ENCODE assay signal across 8 cellular contexts in the genomic region with DNA sequence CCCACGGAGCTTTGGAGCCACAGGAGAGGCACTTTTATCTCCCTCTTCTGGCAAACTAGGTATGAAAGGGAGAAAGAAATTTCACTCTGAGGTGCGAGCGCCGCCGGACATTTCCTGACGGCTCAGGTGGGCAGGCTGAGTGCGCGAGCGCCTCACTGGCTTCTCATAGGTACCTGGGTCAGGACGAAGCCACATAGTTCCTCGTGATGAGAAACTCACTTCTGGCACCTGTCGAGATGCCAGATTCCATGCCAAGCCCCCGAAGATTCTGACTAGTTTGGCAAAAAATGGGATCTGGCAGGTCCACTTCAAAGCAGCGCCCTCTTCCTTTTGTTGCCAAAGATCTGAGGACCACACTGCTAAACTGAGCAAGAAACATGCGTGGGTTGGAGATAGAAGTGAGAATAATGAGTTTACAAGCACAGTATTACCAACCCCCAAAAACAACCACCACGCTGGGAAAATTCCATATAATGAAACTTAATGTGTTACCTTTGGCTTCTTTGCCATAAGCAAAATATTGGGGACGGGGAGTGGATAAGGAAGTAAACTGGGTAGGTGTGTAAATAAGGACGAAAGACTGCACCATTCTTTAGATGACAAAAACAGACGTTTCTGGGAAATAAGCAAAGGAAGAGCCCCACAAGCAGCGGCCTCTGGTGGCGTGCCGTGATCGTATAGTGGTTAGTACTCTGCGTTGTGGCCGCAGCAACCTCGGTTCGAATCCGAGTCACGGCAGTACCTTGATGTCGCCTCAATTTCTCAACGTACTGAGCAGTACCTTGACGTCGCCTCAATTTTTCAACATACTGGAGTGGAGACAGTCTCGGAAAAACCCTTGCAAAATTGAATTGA.
DNase-seq lines count a peak whose midpoint lies in the region; ATAC-seq and TF ChIP-seq lines count a peak whose summit lies in the region.

No MANE protein-coding gene starts in this region.

- no peaks in the 10 kb centered on the region for H3K36me3 Mint-ChIP-seq in GM23338 (ENCODE audit: low read depth)
- peaks cover 20% of the 10 kb centered on the region for H3K36me3 Mint-ChIP-seq in central memory CD8-positive, alpha-beta T cell (ENCODE audit: insufficient read depth)

- ATAC-seq in GM23338 (peak; percentile 82), left lung (peak; percentile 86)
- ATAC-seq in activated CD4-positive, CD25-positive, alpha-beta regulatory T cell treated with anti-CD3 and anti-CD28 coated beads, Interleukin-2, amount 50 U/mL, for 24 hours, result peak; percentile 92 to 94
- peak; percentile 83 for ATAC-seq in central memory CD8-positive, alpha-beta T cell (replicated peaks; ENCODE audit: extremely low read depth, poor library complexity, severe bottlenecking)

- no peaks in the 10 kb centered on the region for H3K79me2 ChIP-seq in GM23338 (replicated peaks; ENCODE audit: insufficient read depth)

- peak overlapping the region; percentile 94 for H3K4me2 ChIP-seq in GM23338

- H3K36me3 ChIP-seq in GM23338 (ENCODE audit: insufficient read depth) (no peaks in the 10 kb centered on the region), left lung (no peaks in the 10 kb centered on the region)

- H3K4me1 ChIP-seq in GM23338 (ENCODE audit: insufficient read depth), result peaks cover 20% of the 10 kb centered on the region
- H3K4me1 ChIP-seq in left lung, result peaks cover 0 to 15% of the 10 kb centered on the region in 2 donors

- peak overlapping the region; percentile 91 for H3K4me3 Mint-ChIP-seq in GM23338
- H3K4me3 Mint-ChIP-seq in central memory CD8-positive, alpha-beta T cell, result peak overlapping the region; percentile 81

- H4K20me1 ChIP-seq in GM23338 (replicated peaks; ENCODE audit: insufficient read depth), result no peaks in the 10 kb centered on the region

- H3K4me3 ChIP-seq in GM23338 (peak overlapping the region; percentile 84), left lung (peak overlapping the region; percentile 26 to 41)

- no peak overlapping the region for H3K27ac ChIP-seq in GM23338 (ENCODE audit: low read depth)
- H3K27ac ChIP-seq in left lung, result peak overlapping the region; percentile 16 to 48

- TF ChIP-seq CTCF in GM23338 (conservative IDR thresholded peaks at IDR 0.05; ENCODE audit: low read depth in 2 of 2) (peak; percentile 48 to 68; a peak in 3 of 4 replicates), left lung (IDR thresholded peaks at IDR 0.05) (peak; percentile 34 to 42)

- peak overlapping the region; percentile 91 for H2AFZ ChIP-seq in GM23338

- H3K27me3 ChIP-seq in GM23338 (ENCODE audit: insufficient read depth) (peaks cover 12% of the 10 kb centered on the region), left lung (no peaks in the 10 kb centered on the region)

- DNase-seq in DMS153 treated with DMSO at 0.1 percent for 48 hours (lab: John Stamatoyannopoulos, UW; ENCODE audit: unreplicated experiment), result peak; percentile 50
- peak; percentile 77 for DNase-seq in GM23338 (ENCODE audit: low spot score)
- peak; percentile 79 to 86 for DNase-seq in NCI-H2081 (lab: John Stamatoyannopoulos, UW)
- DNase-seq in central memory CD8-positive, alpha-beta T cell (ENCODE audit: low spot score in 2 of 2), result peak; percentile 71 to 77
- peak; percentile 78 to 83 for DNase-seq in left lung
- peak; percentile 86 for DNase-seq in stimulated activated CD4-positive, alpha-beta T cell treated with anti-CD3 and anti-CD28 coated beads, Interleukin-4, amount 100 ng/mL, for 24 hours
- no peak for DNase-seq in COLO829 (ENCODE audit: low spot score)

- peaks cover 26% of the 10 kb centered on the region for H3K4me1 Mint-ChIP-seq in GM23338
- H3K4me1 Mint-ChIP-seq in central memory CD8-positive, alpha-beta T cell, result peaks cover 39% of the 10 kb centered on the region

- intact Hi-C loops in left lung (cut with DNase I), result no loop called here

- peaks cover 3% of the 10 kb centered on the region; the same call in 1 of the 3 replicates for H3K9me3 Mint-ChIP-seq in GM23338
- H3K9me3 Mint-ChIP-seq in central memory CD8-positive, alpha-beta T cell, result no peaks in the 10 kb centered on the region

- no peak overlapping the region; the same call in 1 of the 2 replicates for H3K27ac Mint-ChIP-seq in GM23338
- H3K27ac Mint-ChIP-seq in central memory CD8-positive, alpha-beta T cell (ENCODE audit: low read depth), result peak overlapping the region; percentile 96

- H3K27me3 Mint-ChIP-seq in GM23338 (ENCODE audit: insufficient read depth, low read depth, poor library complexity), result peaks cover 23% of the 10 kb centered on the region
- no peaks in the 10 kb centered on the region for H3K27me3 Mint-ChIP-seq in central memory CD8-positive, alpha-beta T cell

- no peaks in the 10 kb centered on the region for H3K9me3 ChIP-seq in left lung

- H3K9me2 ChIP-seq in GM23338 (ENCODE audit: insufficient read depth), result no peaks in the 10 kb centered on the region

- H3F3A ChIP-seq in GM23338 (replicated peaks; ENCODE audit: low read depth), result no peaks in the 10 kb centered on the region; the same call in 1 of the 2 replicates

TF ChIP-seq in GM23338, 12 proteins besides CTCF, POLR2A, EP300 and RAD21:
- TF ChIP-seq CREB1 (CRISPR knock-in tag; IDR thresholded peaks at IDR 0.05; ENCODE audit: low read depth), result 0 out of 2 replicates have a peak, but pooled peaks have one; percentile 31
- no peak for TF ChIP-seq EZH2phosphoT487 (IDR thresholded peaks at IDR 0.05; ENCODE audit: unreplicated experiment)
